Comparison of ENCODE assay signal across 8 cellular contexts in the genomic region with DNA sequence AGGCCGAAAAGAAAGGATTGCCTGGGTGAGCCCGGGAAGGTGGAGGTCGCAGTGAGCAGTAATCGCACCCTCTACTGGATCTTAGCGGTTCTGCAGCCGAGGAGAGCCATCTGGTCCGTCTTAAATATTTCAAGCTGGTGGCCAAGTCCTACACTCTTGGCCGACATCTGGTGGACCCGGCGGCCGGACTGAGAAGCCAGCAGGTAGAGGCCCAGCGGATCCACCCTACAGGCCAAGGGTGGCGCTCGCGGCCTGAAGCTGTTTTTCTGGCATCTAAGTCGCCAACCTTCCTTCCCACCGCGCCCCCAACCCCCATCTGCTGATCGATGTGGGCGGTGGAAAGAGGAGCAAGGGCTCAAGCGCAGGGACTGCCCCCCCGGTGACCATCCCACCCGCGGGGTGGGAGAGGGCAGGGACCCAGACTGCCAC. TPM values are rescaled to one million over a fixed set of nuclear protein-coding genes. Genes with fewer than 3 reads are reported as not detected.
A peak's percentile ranks its signal among the peaks of the same experiment; 100 is the strongest.
DNase-seq lines count a peak whose midpoint lies in the region; ATAC-seq, FAIRE-seq and TF ChIP-seq lines count a peak whose summit lies in the region.

No MANE protein-coding gene starts in this region.

- TF ChIP-seq EP300 in tibial nerve (IDR thresholded peaks at IDR 0.05): no peak

- no peaks in the 10 kb centered on the region for H3K9me3 ChIP-seq in pancreas
- H3K9me3 ChIP-seq in tibial nerve: peaks cover 0 to 37% (median 0%) of the 10 kb centered on the region in 4 donors

- no peak overlapping the region for H3K27ac ChIP-seq in pancreas
- H3K27ac ChIP-seq in tibial nerve: no peak overlapping the region

- H3K4me1 ChIP-seq in pancreas (no peaks in the 10 kb centered on the region), tibial nerve (peaks cover 0 to 11% (median 0%) of the 10 kb centered on the region in 4 donors)

- H3K4me3 ChIP-seq in pancreas: peak overlapping the region in 2 of 4 donors; percentile 1 to 28
- peak overlapping the region in 1 of 4 donors; percentile 28 for H3K4me3 ChIP-seq in tibial nerve

- FAIRE-seq in pancreas (lab: Jason Lieb, UNC): no peak

- H3K36me3 ChIP-seq in pancreas: no peaks in the 10 kb centered on the region
- no peaks in the 10 kb centered on the region for H3K36me3 ChIP-seq in tibial nerve

- peak in 3 of 4 donors; percentile 49 to 71 (median 51) for ATAC-seq in pancreas
- ATAC-seq in GM19395 (IDR thresholded peaks at IDR 0.05; ENCODE audit: unreplicated experiment): no peak

- DNase-seq in GM03348 (ENCODE audit: low spot score) (peak; percentile 12), NCI-H1092 treated with DMSO at 0.1 percent for 48 hours (lab: John Stamatoyannopoulos, UW) (peak; percentile 45), erythroblast (lab: John Stamatoyannopoulos, UW) (peak; percentile 35 to 39), pancreas (peak in 3 of 6 donors; percentile 19 to 42 (median 27)), GM19238 (ENCODE audit: insufficient read length, low spot score) (no peak), CD1c-positive myeloid dendritic cell (ENCODE audit: extremely low spot score) (no peak), tibial nerve (ENCODE audit: low spot score in 2 of 2) (no peak)

- no peaks in the 10 kb centered on the region for H3K27me3 ChIP-seq in pancreas
- H3K27me3 ChIP-seq in tibial nerve: peaks cover 0 to 15% of the 10 kb centered on the region in 2 donors

- WGBS in pancreas, 2 donors: 5 to 9% methylated on average over 24 of the region's 24 CpGs
- WGBS in tibial nerve, 2 donors: 11 to 15% methylated on average over 15 to 17 of the region's 24 CpGs

- intact Hi-C loops in pancreas (cut with DNase I): no loop called here

- TF ChIP-seq CTCF in pancreas (IDR thresholded peaks at IDR 0.05): peak in 1 of 4 donors; percentile 27
- TF ChIP-seq CTCF in tibial nerve (IDR thresholded peaks at IDR 0.05): peak in 1 of 5 experiments; percentile 18

- TF ChIP-seq POLR2A in erythroblast (IDR thresholded peaks at IDR 0.05; ENCODE audit: low read length) (no peak), tibial nerve (IDR thresholded peaks at IDR 0.05) (no peak)

RNA-seq across cellular contexts. Expression of a gene that starts 46.5 kb away (rescaled TPM):
- under 1 TPM in 3 of 6 donors, not detected in 3; 0.13 to 0.59 (median 0.32) TPM for total RNA-seq in pancreas
- polyA plus RNA-seq in pancreas: under 1 TPM in 1 of 2 donors, not detected in 1; 0.26 TPM
- 1 to 10 TPM in 1 of 4 donors, not detected in 3; 6.3 TPM for total RNA-seq in tibial nerve

Comparison
In these comparisons a context has a peak if more than half of its experiments do, and no peak if none do; other contexts are left out.
1. DNase-seq: peak in GM03348 (single experiment), NCI-H1092 treated with DMSO at 0.1 percent for 48 hours (single experiment) and erythroblast (2 of 2); none in GM19238 (single experiment), CD1c-positive myeloid dendritic cell (single experiment) and tibial nerve (0 of 2).